Comparison of ENCODE assay signal across 9 cellular contexts in genomic region chr4:8472689-8473197, GRCh38. TPM values are rescaled to one million over a fixed set of nuclear protein-coding genes. Genes with fewer than 3 reads are reported as not detected.
DNase-seq lines count a peak whose midpoint lies in the region; ATAC-seq and TF ChIP-seq lines count a peak whose summit lies in the region.
"Had no signal": no experiment of that assay in that cellular context is flagged by ENCODE, and none has a peak within 500 bp of the region (broad histone marks: within the 10 kb centered on the region; RNA-seq: fewer than 3 reads in every experiment).

No MANE protein-coding gene starts in this region.

- no peaks in the 10 kb centered on the region for H3K27me3 ChIP-seq in skeletal muscle satellite cell (ENCODE audit: control insufficient read depth, insufficient read depth, low read length)

- no peak for TF ChIP-seq CTCF in astrocyte of the cerebellum (IDR thresholded peaks at IDR 0.05; ENCODE audit: low read depth, low read length, missing control alignments)

- in situ Hi-C loops in astrocyte of the cerebellum (cut with HindIII; ENCODE audit: low sequenced_read_pairs) = no loop called here

- peak overlapping the region; percentile 26 for H3K4me2 ChIP-seq in skeletal muscle satellite cell (ENCODE audit: low read length)

- peak overlapping the region; percentile 37 for H3K9ac ChIP-seq in skeletal muscle satellite cell (ENCODE audit: low read depth, low read length)

- H3K9me3 ChIP-seq in skeletal muscle satellite cell (replicated peaks; ENCODE audit: low read length) = no peaks in the 10 kb centered on the region

- H3K4me3 ChIP-seq in astrocyte of the cerebellum (ENCODE audit: low read depth, low read length) (no peak overlapping the region), skeletal muscle satellite cell (ENCODE audit: low read length) (no peak overlapping the region)

- peak; percentile 90 for DNase-seq in GM03348 (ENCODE audit: low spot score)
- peak; percentile 97 for DNase-seq in astrocyte of the cerebellum (ENCODE audit: low read depth)
- DNase-seq in iris pigment epithelial cell (ENCODE audit: low read depth) = peak; percentile 99
- no peak for DNase-seq in germinal center (ENCODE audit: low spot score)
- DNase-seq in T-helper 1 cell = no peak
- DNase-seq: erythroblast had no signal

- peaks cover 33% of the 10 kb centered on the region for H3K36me3 ChIP-seq in skeletal muscle satellite cell (ENCODE audit: insufficient read depth, low read length)

- no peak for ATAC-seq in HG02840 (IDR thresholded peaks at IDR 0.05; ENCODE audit: low FRiP score, unreplicated experiment)
- no peak for ATAC-seq in HG02571 (IDR thresholded peaks at IDR 0.05; ENCODE audit: unreplicated experiment)

- peaks cover 19% of the 10 kb centered on the region for H3K4me1 ChIP-seq in skeletal muscle satellite cell (ENCODE audit: control insufficient read depth, insufficient read depth, low read length)

RNA-seq across cellular contexts. Expression of gene TRMT44, which starts 32.2 kb away (rescaled TPM):
- total RNA-seq in skeletal muscle satellite cell (2012; rRNA removed) = 15.3 and 24.3 TPM in 2 replicates

RNA-seq across cellular contexts. Expression of gene ACOX3, which starts 32.2 kb away (rescaled TPM):
- 23.6 and 27.5 TPM in 2 replicates for total RNA-seq in skeletal muscle satellite cell (2012; rRNA removed)

Comparison
In these comparisons a context has a peak if more than half of its experiments do, and no peak if none do; other contexts are left out.
1. DNase-seq: peak in GM03348 (single experiment), astrocyte of the cerebellum (single experiment) and iris pigment epithelial cell (single experiment); none in germinal center (single experiment) and T-helper 1 cell (0 of 5).